In genomic region chr17:4980644-4981216, GRCh38 we compare ENCODE assay signal across 8 cellular contexts. TPM values are rescaled to one million over a fixed set of nuclear protein-coding genes. Genes with fewer than 3 reads are reported as not detected.
DNase-seq lines count a peak whose midpoint lies in the region; ATAC-seq and TF ChIP-seq lines count a peak whose summit lies in the region.

No MANE protein-coding gene starts in this region.

- no peak overlapping the region for H3K4me3 Mint-ChIP-seq in activated T-helper 1 cell treated with anti-CD3 and anti-CD28 coated beads, Interleukin-12 subunit alpha, Interleukin-12 subunit beta, Interleukin-2, Interleukin-4 antibody, amounts not matched to agents 30 ng/mL and 10 ng/mL and 1 ng/mL, durations not matched to agents 14 hours and 24 hours and 36 hours

- TF ChIP-seq CTCF in A673 (conservative IDR thresholded peaks at IDR 0.05; ENCODE audit: low read depth, low read length): peak; percentile 76
- peak; percentile 62 to 77 (median 68) for TF ChIP-seq CTCF in heart left ventricle (IDR thresholded peaks at IDR 0.05)
- TF ChIP-seq CTCF in gastrocnemius medialis (IDR thresholded peaks at IDR 0.05 in 4 of 5, conservative IDR thresholded peaks at IDR 0.05 in 1 of 5): peak; percentile 75 to 88 (median 85)

- intact Hi-C loops in A673 (cut with micrococcal nuclease; ENCODE audit: unreplicated experiment): loop anchor here (1.0 kb wide), 1 partner anchor 82 kb away; no protein-coding TSS in a partner anchor
- intact Hi-C loops in activated T-helper 1 cell treated with anti-CD3 and anti-CD28 coated beads, Interleukin-12 subunit alpha, Interleukin-12 subunit beta, Interleukin-2, Interleukin-4 antibody, amounts not matched to agents 30 ng/mL and 10 ng/mL and 1 ng/mL, durations not matched to agents 14 hours and 24 hours and 36 hours (cut with micrococcal nuclease): loop anchor here (1.0 to 2.0 kb wide), 5 partner anchors 8 to 82 kb away; partner anchors contain the start of genes INCA1, KIF1C and SPAG7
- intact Hi-C loops in heart left ventricle (cut with DNase I): loop anchor here in 8 of 10 donors (2.0 to 10.0 kb wide), 3 partner anchors 46 to 82 kb away; partner anchors contain the start of gene GP1BA (in 2 of the 8)
- intact Hi-C loops in gastrocnemius medialis (cut with DNase I; ENCODE audit: low total_unique reads): loop anchor here (1.0 kb wide), 1 partner anchor 82 kb away; no protein-coding TSS in a partner anchor

- H3K4me1 ChIP-seq in A673 (ENCODE audit: insufficient read depth, low read length, poor library complexity, severe bottlenecking): peaks cover 4% of the 10 kb centered on the region
- peaks cover 0 to 43% (median 1%) of the 10 kb centered on the region in 12 donors for H3K4me1 ChIP-seq in heart left ventricle
- H3K4me1 ChIP-seq in gastrocnemius medialis: peaks cover 5% of the 10 kb centered on the region in 2 donors

- ATAC-seq in heart left ventricle (peak in 3 of 4 donors; percentile 48 to 59 (median 53)), gastrocnemius medialis (peak; percentile 65 to 67), HG03097 (IDR thresholded peaks at IDR 0.05; ENCODE audit: low FRiP score, unreplicated experiment) (no peak), GM18873 (IDR thresholded peaks at IDR 0.05; ENCODE audit: low FRiP score, unreplicated experiment) (no peak)

- no peaks in the 10 kb centered on the region for H3K27me3 Mint-ChIP-seq in activated T-helper 1 cell treated with anti-CD3 and anti-CD28 coated beads, Interleukin-12 subunit alpha, Interleukin-12 subunit beta, Interleukin-2, Interleukin-4 antibody, amounts not matched to agents 30 ng/mL and 10 ng/mL and 1 ng/mL, durations not matched to agents 14 hours and 24 hours and 36 hours (ENCODE audit: insufficient read depth)

- CTCF ChIA-PET in A673 (lab: Charles Lee): interaction anchor here (0.9 kb wide), 1 partner anchor 81 kb away, joined by 3 read pairs; no protein-coding TSS in a partner anchor

- peak overlapping the region; percentile 56 for H3K27ac Mint-ChIP-seq in activated T-helper 1 cell treated with anti-CD3 and anti-CD28 coated beads, Interleukin-12 subunit alpha, Interleukin-12 subunit beta, Interleukin-2, Interleukin-4 antibody, amounts not matched to agents 30 ng/mL and 10 ng/mL and 1 ng/mL, durations not matched to agents 14 hours and 24 hours and 36 hours

- H3K9me3 ChIP-seq in A673 (ENCODE audit: low read depth, low read length, poor library complexity, severe bottlenecking): no peaks in the 10 kb centered on the region
- no peaks in the 10 kb centered on the region for H3K9me3 ChIP-seq in heart left ventricle
- H3K9me3 ChIP-seq in gastrocnemius medialis: no peaks in the 10 kb centered on the region

- 39 to 42% (median 40%) methylated on average over 6 of the region's 6 CpGs for WGBS in heart left ventricle, 4 donors

- H3K36me3 Mint-ChIP-seq in activated T-helper 1 cell treated with anti-CD3 and anti-CD28 coated beads, Interleukin-12 subunit alpha, Interleukin-12 subunit beta, Interleukin-2, Interleukin-4 antibody, amounts not matched to agents 30 ng/mL and 10 ng/mL and 1 ng/mL, durations not matched to agents 14 hours and 24 hours and 36 hours (ENCODE audit: low read depth): peaks cover 40% of the 10 kb centered on the region

- in situ Hi-C loops in gastrocnemius medialis (cut with MboI; ENCODE audit: low sequenced_read_pairs in 4 of 4): loop anchor here (5.0 to 10.0 kb wide), 4 partner anchors 43 to 84 kb away; no protein-coding TSS in a partner anchor

- no TSS peak for BruUV-seq in A673 (replicated peaks; lab: Mats Ljungman, UMichigan)

- POLR2A ChIA-PET in A673 (lab: Charles Lee; ENCODE audit: low non-redundant PET): no interaction called here

- H3K9me3 Mint-ChIP-seq in activated T-helper 1 cell treated with anti-CD3 and anti-CD28 coated beads, Interleukin-12 subunit alpha, Interleukin-12 subunit beta, Interleukin-2, Interleukin-4 antibody, amounts not matched to agents 30 ng/mL and 10 ng/mL and 1 ng/mL, durations not matched to agents 14 hours and 24 hours and 36 hours: no peaks in the 10 kb centered on the region

- H3K4me1 Mint-ChIP-seq in activated T-helper 1 cell treated with anti-CD3 and anti-CD28 coated beads, Interleukin-12 subunit alpha, Interleukin-12 subunit beta, Interleukin-2, Interleukin-4 antibody, amounts not matched to agents 30 ng/mL and 10 ng/mL and 1 ng/mL, durations not matched to agents 14 hours and 24 hours and 36 hours (ENCODE audit: low read depth): peaks cover 20% of the 10 kb centered on the region

- peak; percentile 82 for DNase-seq in A673 (ENCODE audit: low spot score)
- DNase-seq in ELF-1 (ENCODE audit: low read depth, low spot score): peak; percentile 70
- DNase-seq in NCI-H2029 treated with DMSO at 0.1 percent for 48 hours (lab: John Stamatoyannopoulos, UW): peak; percentile 2
- DNase-seq in activated T-helper 1 cell treated with anti-CD3 and anti-CD28 coated beads, Interleukin-12 subunit alpha, Interleukin-12 subunit beta, Interleukin-2, Interleukin-4 antibody, amounts not matched to agents 30 ng/mL and 10 ng/mL and 1 ng/mL, durations not matched to agents 14 hours and 24 hours and 36 hours (ENCODE audit: low spot score): peak; percentile 42
- no peak for DNase-seq in heart left ventricle
- no peak for DNase-seq in gastrocnemius medialis

- H3K36me3 ChIP-seq in A673 (ENCODE audit: insufficient read depth, low read length, poor library complexity, severe bottlenecking) (peaks cover 7% of the 10 kb centered on the region), heart left ventricle (peaks cover 0 to 91% (median 81%) of the 10 kb centered on the region in 9 donors), gastrocnemius medialis (peaks cover 0 to 82% of the 10 kb centered on the region in 2 donors)

- H3K27me3 ChIP-seq in A673 (replicated peaks; ENCODE audit: insufficient read depth, low read depth, low read length, poor library complexity) (no peaks in the 10 kb centered on the region), heart left ventricle (no peaks in the 10 kb centered on the region), gastrocnemius medialis (no peaks in the 10 kb centered on the region)

- H3K4me3 ChIP-seq in A673 (ENCODE audit: low read depth, low read length, poor library complexity, severe bottlenecking) (no peak overlapping the region), heart left ventricle (no peak overlapping the region), gastrocnemius medialis (no peak overlapping the region)

- no peak for TF ChIP-seq POLR2A in heart left ventricle (IDR thresholded peaks at IDR 0.05)
- no peak for TF ChIP-seq POLR2A in gastrocnemius medialis (IDR thresholded peaks at IDR 0.05)

- peak overlapping the region; percentile 21 for H3K27ac ChIP-seq in A673 (ENCODE audit: low read depth, low read length, poor library complexity, severe bottlenecking)
- no peak overlapping the region for H3K27ac ChIP-seq in heart left ventricle
- H3K27ac ChIP-seq in gastrocnemius medialis: peak overlapping the region in 1 of 4 donors; percentile 43

RNA-seq across cellular contexts. Expression of gene CAMTA2, which starts 6.7 kb away (rescaled TPM):
- 16.3 and 24.8 TPM in 2 replicates for total RNA-seq in A673 (2021)
- 98.5 and 103 TPM in 2 replicates for total RNA-seq in activated T-helper 1 cell treated with anti-CD3 and anti-CD28 coated beads, Interleukin-12 subunit alpha, Interleukin-12 subunit beta, Interleukin-2, Interleukin-4 antibody, amounts not matched to agents 30 ng/mL and 10 ng/mL and 1 ng/mL, durations not matched to agents 14 hours and 24 hours and 36 hours
- 100 to 1,000 TPM in 1 of 9 donors, 10 to 100 TPM in 8; 25.2 to 108 (median 32.4) TPM for total RNA-seq in heart left ventricle
- polyA plus RNA-seq in heart left ventricle: 10 to 100 TPM; 41.7 to 59.4 TPM
- total RNA-seq in gastrocnemius medialis: 10 to 100 TPM; 19.1 to 46.4 (median 36.4) TPM

RNA-seq across cellular contexts. Expression of gene SPAG7, which starts 13.1 kb away (rescaled TPM):
- total RNA-seq in A673 (2021) (74.8 and 88.9 TPM in 2 replicates), heart left ventricle (100 to 1,000 TPM in 6 of 9 donors, 10 to 100 TPM in 3; 88.7 to 149 (median 125) TPM), gastrocnemius medialis (100 to 1,000 TPM in 1 of 4 donors, 10 to 100 TPM in 3; 78.6 to 114 (median 91.0) TPM)
- 66.5 and 69.5 TPM in 2 replicates for total RNA-seq in activated T-helper 1 cell treated with anti-CD3 and anti-CD28 coated beads, Interleukin-12 subunit alpha, Interleukin-12 subunit beta, Interleukin-2, Interleukin-4 antibody, amounts not matched to agents 30 ng/mL and 10 ng/mL and 1 ng/mL, durations not matched to agents 14 hours and 24 hours and 36 hours
- 100 to 1,000 TPM; 118 to 192 TPM for polyA plus RNA-seq in heart left ventricle

RNA-seq across cellular contexts. Expression of gene INCA1, which starts 16.6 kb away (rescaled TPM):
- total RNA-seq in A673 (2021): 0.62 and 0.72 TPM in 2 replicates
- 0.34 and 0.37 TPM in 2 replicates for total RNA-seq in activated T-helper 1 cell treated with anti-CD3 and anti-CD28 coated beads, Interleukin-12 subunit alpha, Interleukin-12 subunit beta, Interleukin-2, Interleukin-4 antibody, amounts not matched to agents 30 ng/mL and 10 ng/mL and 1 ng/mL, durations not matched to agents 14 hours and 24 hours and 36 hours
- 1 to 10 TPM in 8 of 9 donors, under 1 TPM in 1; 0.75 to 4.0 (median 2.7) TPM for total RNA-seq in heart left ventricle
- 1 to 10 TPM in 1 of 2 donors, under 1 TPM in 1; 0.64 to 5.1 TPM for polyA plus RNA-seq in heart left ventricle
- 1 to 10 TPM; 1.9 to 5.7 (median 4.3) TPM for total RNA-seq in gastrocnemius medialis

RNA-seq across cellular contexts. Expression of gene KIF1C, which starts 17.0 kb away (rescaled TPM):
- total RNA-seq in A673 (2021) (92.6 and 95.9 TPM in 2 replicates), heart left ventricle (100 to 1,000 TPM; 335 to 868 (median 539) TPM), gastrocnemius medialis (100 to 1,000 TPM; 327 to 543 (median 393) TPM)
- 68.4 and 71.3 TPM in 2 replicates for total RNA-seq in activated T-helper 1 cell treated with anti-CD3 and anti-CD28 coated beads, Interleukin-12 subunit alpha, Interleukin-12 subunit beta, Interleukin-2, Interleukin-4 antibody, amounts not matched to agents 30 ng/mL and 10 ng/mL and 1 ng/mL, durations not matched to agents 14 hours and 24 hours and 36 hours
- polyA plus RNA-seq in heart left ventricle: 100 to 1,000 TPM; 210 to 384 TPM

RNA-seq across cellular contexts. Expression of gene ENO3, which starts 29.8 kb away (rescaled TPM):
- total RNA-seq in A673 (2021) (12.3 and 16.6 TPM in 2 replicates), heart left ventricle (1,000 to 10,000 TPM in 2 of 9 donors, 100 to 1,000 TPM in 7; 383 to 1,354 (median 668) TPM), gastrocnemius medialis (1,000 to 10,000 TPM; 1,434 to 5,473 (median 3,204) TPM)
- 42.5 and 44.5 TPM in 2 replicates for total RNA-seq in activated T-helper 1 cell treated with anti-CD3 and anti-CD28 coated beads, Interleukin-12 subunit alpha, Interleukin-12 subunit beta, Interleukin-2, Interleukin-4 antibody, amounts not matched to agents 30 ng/mL and 10 ng/mL and 1 ng/mL, durations not matched to agents 14 hours and 24 hours and 36 hours
- 1,000 to 10,000 TPM in 1 of 2 donors, 100 to 1,000 TPM in 1; 253 to 1,459 TPM for polyA plus RNA-seq in heart left ventricle

Comparison
In these comparisons a context has a peak if more than half of its experiments do, and no peak if none do; other contexts are left out.
1. DNase-seq: peak in A673 (single experiment), ELF-1 (single experiment), NCI-H2029 treated with DMSO at 0.1 percent for 48 hours (single experiment) and activated T-helper 1 cell treated with anti-CD3 and anti-CD28 coated beads, Interleukin-12 subunit alpha, Interleukin-12 subunit beta, Interleukin-2, Interleukin-4 antibody, amounts not matched to agents 30 ng/mL and 10 ng/mL and 1 ng/mL, durations not matched to agents 14 hours and 24 hours and 36 hours (single experiment); none in heart left ventricle (0 of 5) and gastrocnemius medialis (0 of 2).
2. ATAC-seq: peak in heart left ventricle (3 of 4) and gastrocnemius medialis (2 of 2); none in HG03097 (single experiment) and GM18873 (single experiment).
3. Peak in every context shown above with its lines, with median percentiles within 50 percentile points of each other: CTCF ChIP-seq.